8 cellular contexts compared by ENCODE assay signal in genomic region chr18:60413944-60414547, GRCh38. TPM values are rescaled to one million over a fixed set of nuclear protein-coding genes. Genes with fewer than 3 reads are reported as not detected.
DNase-seq lines count a peak whose midpoint lies in the region; ATAC-seq and TF ChIP-seq lines count a peak whose summit lies in the region.

No MANE protein-coding gene starts in this region.

- CTCF ChIA-PET in A673 (lab: Charles Lee), result no interaction called here

- H3K36me3 ChIP-seq in A673 (ENCODE audit: insufficient read depth, low read length, poor library complexity, severe bottlenecking) (no peaks in the 10 kb centered on the region), KMS-11 (ENCODE audit: insufficient read depth) (no peaks in the 10 kb centered on the region), right atrium auricular region (no peaks in the 10 kb centered on the region)

- H4K20me1 ChIP-seq in KMS-11 (ENCODE audit: insufficient read depth), result no peaks in the 10 kb centered on the region

- TF ChIP-seq CTCF in A673 (conservative IDR thresholded peaks at IDR 0.05; ENCODE audit: low read depth, low read length), result peak; percentile 51
- TF ChIP-seq CTCF in KMS-11 (conservative IDR thresholded peaks at IDR 0.05; ENCODE audit: low read depth, low read length), result peak; percentile 71
- no peak for TF ChIP-seq CTCF in right atrium auricular region (IDR thresholded peaks at IDR 0.05)

- H3K4me1 ChIP-seq in A673 (ENCODE audit: insufficient read depth, low read length, poor library complexity, severe bottlenecking) (no peaks in the 10 kb centered on the region), KMS-11 (ENCODE audit: low read depth, poor library complexity, severe bottlenecking) (no peaks in the 10 kb centered on the region), right atrium auricular region (no peaks in the 10 kb centered on the region)

- H3K27me3 ChIP-seq in A673 (replicated peaks; ENCODE audit: insufficient read depth, low read depth, low read length, poor library complexity) (peaks cover 3% of the 10 kb centered on the region), KMS-11 (ENCODE audit: insufficient read depth, low read depth) (no peaks in the 10 kb centered on the region), right atrium auricular region (no peaks in the 10 kb centered on the region)

- peak; percentile 81 for ATAC-seq in GM18867 (IDR thresholded peaks at IDR 0.05; ENCODE audit: unreplicated experiment)
- no peak for ATAC-seq in GM19452 (IDR thresholded peaks at IDR 0.05; ENCODE audit: unreplicated experiment)

- no peak overlapping the region for H3K27ac ChIP-seq in A673 (ENCODE audit: low read depth, low read length, poor library complexity, severe bottlenecking)
- H3K27ac ChIP-seq in KMS-11, result no peak overlapping the region
- H3K27ac ChIP-seq in right atrium auricular region, result no peak overlapping the region

- H3K4me2 ChIP-seq in KMS-11, result no peak overlapping the region

- H3K4me3 ChIP-seq in A673 (ENCODE audit: low read depth, low read length, poor library complexity, severe bottlenecking) (no peak overlapping the region), KMS-11 (IDR thresholded peaks at IDR 0.05; ENCODE audit: insufficient read depth, low read depth, low read length) (no peak overlapping the region), right atrium auricular region (no peak overlapping the region)

- H3K79me2 ChIP-seq in KMS-11 (ENCODE audit: insufficient read depth, low read depth), result no peaks in the 10 kb centered on the region

- no peak overlapping the region for H3K9ac ChIP-seq in KMS-11

- DNase-seq in A673 (ENCODE audit: low spot score), result peak; percentile 14
- DNase-seq in fibroblast of gingiva (ENCODE audit: low read depth), result peak; percentile 10
- no peak for DNase-seq in right atrium auricular region (ENCODE audit: low spot score)
- no peak for DNase-seq in activated CD8-positive, alpha-beta memory T cell treated with anti-CD3 and anti-CD28 coated beads for 24 hours
- DNase-seq in NOMO-1 treated with dmso at 0.1 percent for 144 hours (lab: John Stamatoyannopoulos, UW; ENCODE audit: unreplicated experiment), result no peak

- POLR2A ChIA-PET in A673 (lab: Charles Lee; ENCODE audit: low non-redundant PET), result no interaction called here

- BruUV-seq in A673 (replicated peaks; lab: Mats Ljungman, UMichigan), result no TSS peak

- no peak overlapping the region for H2AFZ ChIP-seq in KMS-11 (ENCODE audit: low read depth)

- intact Hi-C loops in A673 (cut with micrococcal nuclease; ENCODE audit: unreplicated experiment), result loop anchor here (2.0 kb wide), 1 partner anchor 425 kb away; no protein-coding TSS in a partner anchor

- H3K9me3 ChIP-seq in A673 (ENCODE audit: low read depth, low read length, poor library complexity, severe bottlenecking), result no peaks in the 10 kb centered on the region
- H3K9me3 ChIP-seq in right atrium auricular region, result no peaks in the 10 kb centered on the region

RNA-seq across cellular contexts. Expression of gene MC4R, which starts 41.5 kb away (rescaled TPM):
- not detected in 2 replicates for total RNA-seq in A673 (2021)
- not detected for total RNA-seq in right atrium auricular region

Comparison
In these comparisons a context has a peak if more than half of its experiments do, and no peak if none do; other contexts are left out.
1. DNase-seq: peak in A673 (single experiment) and fibroblast of gingiva (single experiment); none in right atrium auricular region (single experiment), activated CD8-positive, alpha-beta memory T cell treated with anti-CD3 and anti-CD28 coated beads for 24 hours (single experiment) and NOMO-1 treated with dmso at 0.1 percent for 144 hours (single experiment).
2. CTCF ChIP-seq: peak in A673 (single experiment) and KMS-11 (single experiment); none in right atrium auricular region (0 of 2).